ENCODE assay signal across 16 cellular contexts in genomic region chr4:145740796-145741195, GRCh38.
"Had no signal": no experiment of that assay in that cellular context is flagged by ENCODE, and none has a peak within 500 bp of the region (broad histone marks: within the 10 kb centered on the region; RNA-seq: fewer than 3 reads in every experiment).

No MANE protein-coding gene starts in this region.

- H3K27ac ChIP-seq: body of pancreas, dorsolateral prefrontal cortex, hepatocyte, neural progenitor cell, ovary, psoas muscle, testis, upper lobe of left lung had no signal

- H3K9ac ChIP-seq: neural progenitor cell had no signal

- DNase-seq: activated CD4-positive, alpha-beta T cell treated with anti-CD3 and anti-CD28 coated beads, Interleukin-2, amount 50 U/mL, for 48 hours; activated naive CD4-positive, alpha-beta T cell; activated naive CD8-positive, alpha-beta T cell treated with anti-CD3 and anti-CD28 coated beads for 36 hours; amniotic stem cell; body of pancreas; dorsolateral prefrontal cortex; ovary; psoas muscle; stimulated activated CD4-positive, alpha-beta T cell treated with anti-CD3 and anti-CD28 coated beads, Interleukin-4, amount 100 ng/mL, for 24 hours; testis; upper lobe of left lung had no signal

- H3K27me3 ChIP-seq: body of pancreas, dorsolateral prefrontal cortex, hepatocyte, neural progenitor cell, ovary, testis, upper lobe of left lung had no signal

- H3K79me2 ChIP-seq: hepatocyte had no signal

- H3K9me3 ChIP-seq: body of pancreas, ovary, psoas muscle, testis, upper lobe of left lung had no signal

- H3K4me3 ChIP-seq: body of pancreas, dorsolateral prefrontal cortex, hepatocyte, neural progenitor cell, ovary, psoas muscle, testis, upper lobe of left lung had no signal

- H3K4me1 ChIP-seq: neural progenitor cell, testis had no signal

- H2AFZ ChIP-seq: hepatocyte, neural progenitor cell had no signal

- ATAC-seq: activated T-helper 17 cell treated with anti-CD3 and anti-CD28 coated beads, Interleukin-2, amount 50 U/mL, for 72 hours; body of pancreas; psoas muscle; sciatic nerve; stimulated activated effector memory CD8-positive, alpha-beta T cell treated with anti-CD3 and anti-CD28 coated beads, Interleukin-12 subunit alpha, Interleukin-12 subunit beta, amount 100 ng/mL, for 72 hours had no signal

- H3K4me2 ChIP-seq: hepatocyte, neural progenitor cell had no signal

- H3K36me3 ChIP-seq: neural progenitor cell, ovary, upper lobe of left lung had no signal
